Comparison of ENCODE assay signal across 1 cellular context in genomic region chr5:138491669-138492551, GRCh38.
TF ChIP-seq lines count a peak whose summit lies in the region.

No MANE protein-coding gene starts in this region.

TF ChIP-seq in WTC11, 78 proteins besides CTCF, POLR2A, EP300 and RAD21 (continued from another document and continues in another):
- TF ChIP-seq, protein P1, sequence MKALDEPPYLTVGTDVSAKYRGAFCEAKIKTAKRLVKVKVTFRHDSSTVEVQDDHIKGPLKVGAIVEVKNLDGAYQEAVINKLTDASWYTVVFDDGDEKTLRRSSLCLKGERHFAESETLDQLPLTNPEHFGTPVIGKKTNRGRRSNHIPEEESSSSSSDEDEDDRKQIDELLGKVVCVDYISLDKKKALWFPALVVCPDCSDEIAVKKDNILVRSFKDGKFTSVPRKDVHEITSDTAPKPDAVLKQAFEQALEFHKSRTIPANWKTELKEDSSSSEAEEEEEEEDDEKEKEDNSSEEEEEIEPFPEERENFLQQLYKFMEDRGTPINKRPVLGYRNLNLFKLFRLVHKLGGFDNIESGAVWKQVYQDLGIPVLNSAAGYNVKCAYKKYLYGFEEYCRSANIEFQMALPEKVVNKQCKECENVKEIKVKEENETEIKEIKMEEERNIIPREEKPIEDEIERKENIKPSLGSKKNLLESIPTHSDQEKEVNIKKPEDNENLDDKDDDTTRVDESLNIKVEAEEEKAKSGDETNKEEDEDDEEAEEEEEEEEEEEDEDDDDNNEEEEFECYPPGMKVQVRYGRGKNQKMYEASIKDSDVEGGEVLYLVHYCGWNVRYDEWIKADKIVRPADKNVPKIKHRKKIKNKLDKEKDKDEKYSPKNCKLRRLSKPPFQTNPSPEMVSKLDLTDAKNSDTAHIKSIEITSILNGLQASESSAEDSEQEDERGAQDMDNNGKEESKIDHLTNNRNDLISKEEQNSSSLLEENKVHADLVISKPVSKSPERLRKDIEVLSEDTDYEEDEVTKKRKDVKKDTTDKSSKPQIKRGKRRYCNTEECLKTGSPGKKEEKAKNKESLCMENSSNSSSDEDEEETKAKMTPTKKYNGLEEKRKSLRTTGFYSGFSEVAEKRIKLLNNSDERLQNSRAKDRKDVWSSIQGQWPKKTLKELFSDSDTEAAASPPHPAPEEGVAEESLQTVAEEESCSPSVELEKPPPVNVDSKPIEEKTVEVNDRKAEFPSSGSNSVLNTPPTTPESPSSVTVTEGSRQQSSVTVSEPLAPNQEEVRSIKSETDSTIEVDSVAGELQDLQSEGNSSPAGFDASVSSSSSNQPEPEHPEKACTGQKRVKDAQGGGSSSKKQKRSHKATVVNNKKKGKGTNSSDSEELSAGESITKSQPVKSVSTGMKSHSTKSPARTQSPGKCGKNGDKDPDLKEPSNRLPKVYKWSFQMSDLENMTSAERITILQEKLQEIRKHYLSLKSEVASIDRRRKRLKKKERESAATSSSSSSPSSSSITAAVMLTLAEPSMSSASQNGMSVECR (CRISPR knock-in tag; IDR thresholded peaks at IDR 0.05; ENCODE audit: borderline replicate concordance) = 0 out of 2 replicates have a peak, but pooled peaks have one; percentile 44
- TF ChIP-seq, protein P2, sequence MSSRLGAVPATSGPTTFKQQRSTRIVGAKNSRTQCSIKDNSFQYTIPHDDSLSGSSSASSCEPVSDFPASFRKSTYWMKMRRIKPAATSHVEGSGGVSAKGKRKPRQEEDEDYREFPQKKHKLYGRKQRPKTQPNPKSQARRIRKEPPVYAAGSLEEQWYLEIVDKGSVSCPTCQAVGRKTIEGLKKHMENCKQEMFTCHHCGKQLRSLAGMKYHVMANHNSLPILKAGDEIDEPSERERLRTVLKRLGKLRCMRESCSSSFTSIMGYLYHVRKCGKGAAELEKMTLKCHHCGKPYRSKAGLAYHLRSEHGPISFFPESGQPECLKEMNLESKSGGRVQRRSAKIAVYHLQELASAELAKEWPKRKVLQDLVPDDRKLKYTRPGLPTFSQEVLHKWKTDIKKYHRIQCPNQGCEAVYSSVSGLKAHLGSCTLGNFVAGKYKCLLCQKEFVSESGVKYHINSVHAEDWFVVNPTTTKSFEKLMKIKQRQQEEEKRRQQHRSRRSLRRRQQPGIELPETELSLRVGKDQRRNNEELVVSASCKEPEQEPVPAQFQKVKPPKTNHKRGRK (CRISPR knock-in tag; IDR thresholded peaks at IDR 0.05; ENCODE audit: borderline replicate concordance) = no peak
- TF ChIP-seq, protein P3, sequence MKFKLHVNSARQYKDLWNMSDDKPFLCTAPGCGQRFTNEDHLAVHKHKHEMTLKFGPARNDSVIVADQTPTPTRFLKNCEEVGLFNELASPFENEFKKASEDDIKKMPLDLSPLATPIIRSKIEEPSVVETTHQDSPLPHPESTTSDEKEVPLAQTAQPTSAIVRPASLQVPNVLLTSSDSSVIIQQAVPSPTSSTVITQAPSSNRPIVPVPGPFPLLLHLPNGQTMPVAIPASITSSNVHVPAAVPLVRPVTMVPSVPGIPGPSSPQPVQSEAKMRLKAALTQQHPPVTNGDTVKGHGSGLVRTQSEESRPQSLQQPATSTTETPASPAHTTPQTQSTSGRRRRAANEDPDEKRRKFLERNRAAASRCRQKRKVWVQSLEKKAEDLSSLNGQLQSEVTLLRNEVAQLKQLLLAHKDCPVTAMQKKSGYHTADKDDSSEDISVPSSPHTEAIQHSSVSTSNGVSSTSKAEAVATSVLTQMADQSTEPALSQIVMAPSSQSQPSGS (CRISPR knock-in tag; IDR thresholded peaks at IDR 0.05; ENCODE audit: borderline replicate concordance, low read depth) = no peak
- no peak for TF ChIP-seq CREB1 (CRISPR knock-in tag; IDR thresholded peaks at IDR 0.05)
- peak; percentile 54; the same call in 1 of the 2 replicates for TF ChIP-seq JUN (CRISPR knock-in tag; IDR thresholded peaks at IDR 0.05)
- peak; percentile 47; the same call in 1 of the 2 replicates for TF ChIP-seq CREM (CRISPR knock-in tag; IDR thresholded peaks at IDR 0.05)
- TF ChIP-seq RORB (CRISPR knock-in tag; IDR thresholded peaks at IDR 0.05) = no peak
- TF ChIP-seq ZNF423 (CRISPR knock-in tag; IDR thresholded peaks at IDR 0.05) = no peak
- TF ChIP-seq ZNF263 (CRISPR knock-in tag; IDR thresholded peaks at IDR 0.05; ENCODE audit: low read depth) = no peak
- TF ChIP-seq ETV6 (CRISPR knock-in tag; IDR thresholded peaks at IDR 0.05) = no peak
- no peak for TF ChIP-seq MXD4 (CRISPR knock-in tag; IDR thresholded peaks at IDR 0.05; ENCODE audit: borderline replicate concordance)
- no peak for TF ChIP-seq ZNF532 (CRISPR knock-in tag; IDR thresholded peaks at IDR 0.05; ENCODE audit: borderline replicate concordance)
- no peak for TF ChIP-seq ATF1 (CRISPR knock-in tag; IDR thresholded peaks at IDR 0.05)
- TF ChIP-seq, protein P4, sequence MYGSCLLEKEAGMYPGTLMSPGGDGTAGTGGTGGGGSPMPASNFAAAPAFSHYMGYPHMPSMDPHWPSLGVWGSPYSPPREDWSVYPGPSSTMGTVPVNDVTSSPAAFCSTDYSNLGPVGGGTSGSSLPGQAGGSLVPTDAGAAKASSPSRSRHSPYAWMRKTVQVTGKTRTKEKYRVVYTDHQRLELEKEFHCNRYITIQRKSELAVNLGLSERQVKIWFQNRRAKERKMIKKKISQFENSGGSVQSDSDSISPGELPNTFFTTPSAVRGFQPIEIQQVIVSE (CRISPR knock-in tag; IDR thresholded peaks at IDR 0.05; ENCODE audit: borderline replicate concordance) = no peak
- TF ChIP-seq ZNF232 (CRISPR knock-in tag; IDR thresholded peaks at IDR 0.05) = no peak
- no peak for TF ChIP-seq ESRRA (CRISPR knock-in tag; IDR thresholded peaks at IDR 0.05; ENCODE audit: borderline replicate concordance)
- TF ChIP-seq PRRX2 (CRISPR knock-in tag; IDR thresholded peaks at IDR 0.05) = no peak
- TF ChIP-seq MYBL2 (CRISPR knock-in tag; IDR thresholded peaks at IDR 0.05) = no peak; the same call in 1 of the 2 replicates
- TF ChIP-seq, protein P5, sequence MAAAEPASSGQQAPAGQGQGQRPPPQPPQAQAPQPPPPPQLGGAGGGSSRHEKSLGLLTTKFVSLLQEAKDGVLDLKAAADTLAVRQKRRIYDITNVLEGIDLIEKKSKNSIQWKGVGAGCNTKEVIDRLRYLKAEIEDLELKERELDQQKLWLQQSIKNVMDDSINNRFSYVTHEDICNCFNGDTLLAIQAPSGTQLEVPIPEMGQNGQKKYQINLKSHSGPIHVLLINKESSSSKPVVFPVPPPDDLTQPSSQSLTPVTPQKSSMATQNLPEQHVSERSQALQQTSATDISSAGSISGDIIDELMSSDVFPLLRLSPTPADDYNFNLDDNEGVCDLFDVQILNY (CRISPR knock-in tag; IDR thresholded peaks at IDR 0.05) = 0 out of 2 replicates have a peak, but pooled peaks have one; percentile 34
- TF ChIP-seq, protein P6, sequence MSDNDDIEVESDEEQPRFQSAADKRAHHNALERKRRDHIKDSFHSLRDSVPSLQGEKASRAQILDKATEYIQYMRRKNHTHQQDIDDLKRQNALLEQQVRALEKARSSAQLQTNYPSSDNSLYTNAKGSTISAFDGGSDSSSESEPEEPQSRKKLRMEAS (CRISPR knock-in tag; IDR thresholded peaks at IDR 0.05) = peak; percentile 76; the same call in 1 of the 2 replicates
- TF ChIP-seq, protein P7, sequence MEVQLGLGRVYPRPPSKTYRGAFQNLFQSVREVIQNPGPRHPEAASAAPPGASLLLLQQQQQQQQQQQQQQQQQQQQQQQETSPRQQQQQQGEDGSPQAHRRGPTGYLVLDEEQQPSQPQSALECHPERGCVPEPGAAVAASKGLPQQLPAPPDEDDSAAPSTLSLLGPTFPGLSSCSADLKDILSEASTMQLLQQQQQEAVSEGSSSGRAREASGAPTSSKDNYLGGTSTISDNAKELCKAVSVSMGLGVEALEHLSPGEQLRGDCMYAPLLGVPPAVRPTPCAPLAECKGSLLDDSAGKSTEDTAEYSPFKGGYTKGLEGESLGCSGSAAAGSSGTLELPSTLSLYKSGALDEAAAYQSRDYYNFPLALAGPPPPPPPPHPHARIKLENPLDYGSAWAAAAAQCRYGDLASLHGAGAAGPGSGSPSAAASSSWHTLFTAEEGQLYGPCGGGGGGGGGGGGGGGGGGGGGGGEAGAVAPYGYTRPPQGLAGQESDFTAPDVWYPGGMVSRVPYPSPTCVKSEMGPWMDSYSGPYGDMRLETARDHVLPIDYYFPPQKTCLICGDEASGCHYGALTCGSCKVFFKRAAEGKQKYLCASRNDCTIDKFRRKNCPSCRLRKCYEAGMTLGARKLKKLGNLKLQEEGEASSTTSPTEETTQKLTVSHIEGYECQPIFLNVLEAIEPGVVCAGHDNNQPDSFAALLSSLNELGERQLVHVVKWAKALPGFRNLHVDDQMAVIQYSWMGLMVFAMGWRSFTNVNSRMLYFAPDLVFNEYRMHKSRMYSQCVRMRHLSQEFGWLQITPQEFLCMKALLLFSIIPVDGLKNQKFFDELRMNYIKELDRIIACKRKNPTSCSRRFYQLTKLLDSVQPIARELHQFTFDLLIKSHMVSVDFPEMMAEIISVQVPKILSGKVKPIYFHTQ (CRISPR knock-in tag; IDR thresholded peaks at IDR 0.05) = no peak
- TF ChIP-seq SMAD4 (CRISPR knock-in tag; IDR thresholded peaks at IDR 0.05) = no peak
- peak; percentile 68; the same call in 1 of the 2 replicates for TF ChIP-seq SP1 (CRISPR knock-in tag; conservative IDR thresholded peaks at IDR 0.05)
- no peak for TF ChIP-seq NFE2L1 (CRISPR knock-in tag; IDR thresholded peaks at IDR 0.05)
- TF ChIP-seq, protein P8, sequence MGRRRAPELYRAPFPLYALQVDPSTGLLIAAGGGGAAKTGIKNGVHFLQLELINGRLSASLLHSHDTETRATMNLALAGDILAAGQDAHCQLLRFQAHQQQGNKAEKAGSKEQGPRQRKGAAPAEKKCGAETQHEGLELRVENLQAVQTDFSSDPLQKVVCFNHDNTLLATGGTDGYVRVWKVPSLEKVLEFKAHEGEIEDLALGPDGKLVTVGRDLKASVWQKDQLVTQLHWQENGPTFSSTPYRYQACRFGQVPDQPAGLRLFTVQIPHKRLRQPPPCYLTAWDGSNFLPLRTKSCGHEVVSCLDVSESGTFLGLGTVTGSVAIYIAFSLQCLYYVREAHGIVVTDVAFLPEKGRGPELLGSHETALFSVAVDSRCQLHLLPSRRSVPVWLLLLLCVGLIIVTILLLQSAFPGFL (CRISPR knock-in tag; IDR thresholded peaks at IDR 0.05; ENCODE audit: borderline replicate concordance) = no peak
- no peak for TF ChIP-seq ATF6 (CRISPR knock-in tag; IDR thresholded peaks at IDR 0.05)
- TF ChIP-seq, protein P9, sequence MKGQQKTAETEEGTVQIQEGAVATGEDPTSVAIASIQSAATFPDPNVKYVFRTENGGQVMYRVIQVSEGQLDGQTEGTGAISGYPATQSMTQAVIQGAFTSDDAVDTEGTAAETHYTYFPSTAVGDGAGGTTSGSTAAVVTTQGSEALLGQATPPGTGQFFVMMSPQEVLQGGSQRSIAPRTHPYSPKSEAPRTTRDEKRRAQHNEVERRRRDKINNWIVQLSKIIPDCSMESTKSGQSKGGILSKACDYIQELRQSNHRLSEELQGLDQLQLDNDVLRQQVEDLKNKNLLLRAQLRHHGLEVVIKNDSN (CRISPR knock-in tag; IDR thresholded peaks at IDR 0.05) = peak; percentile 33; the same call in 1 of the 2 replicates
- TF ChIP-seq STAT6 (CRISPR knock-in tag; conservative IDR thresholded peaks at IDR 0.05; ENCODE audit: low read depth) = no peak
- TF ChIP-seq NFYB (CRISPR knock-in tag; conservative IDR thresholded peaks at IDR 0.05; ENCODE audit: low read depth) = no peak
- no peak for TF ChIP-seq NR1H2 (CRISPR knock-in tag; IDR thresholded peaks at IDR 0.05)
